1 cellular context compared by ENCODE assay signal in the genomic region with DNA sequence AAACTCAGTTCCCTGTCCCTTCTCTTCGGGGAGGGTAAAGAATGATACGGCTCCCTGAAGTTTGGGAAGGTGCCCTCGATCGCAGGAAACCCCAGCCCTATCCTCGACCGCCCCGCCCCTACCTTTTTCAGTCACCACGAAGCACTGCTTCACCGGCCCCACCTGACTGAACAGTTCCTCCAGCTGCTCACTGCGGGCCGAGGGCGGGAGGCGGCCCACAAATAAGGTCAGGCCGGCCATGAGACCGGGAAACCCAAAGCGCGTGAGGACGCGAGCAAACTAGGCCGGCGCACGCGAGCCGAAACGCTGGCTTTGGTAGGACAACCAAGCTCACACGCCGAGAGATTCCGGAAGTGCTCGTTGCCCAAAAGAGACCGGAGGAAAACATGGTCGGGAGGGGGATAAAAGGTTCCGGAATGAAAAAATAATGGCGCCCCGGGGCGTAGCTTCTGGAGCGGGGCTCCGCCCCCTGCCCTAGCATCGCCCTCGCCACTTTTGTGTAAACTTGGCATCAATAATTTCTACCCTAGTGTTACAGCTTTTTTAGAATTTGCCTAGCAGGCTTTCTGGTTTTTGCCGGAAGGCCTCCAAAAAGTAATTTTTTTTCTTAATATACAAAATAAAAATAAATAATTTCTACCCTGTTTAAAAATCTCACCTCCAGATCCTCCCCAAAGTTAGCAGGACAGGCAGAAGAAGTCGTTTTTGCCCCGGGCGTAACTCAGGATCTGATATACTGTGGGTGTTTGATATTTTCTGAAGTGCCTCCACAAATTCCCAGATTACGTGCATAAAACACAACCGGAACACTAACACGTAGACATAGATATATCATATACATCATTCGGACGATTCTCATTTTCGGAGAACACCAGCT.
A peak's percentile ranks its signal among the peaks of the same experiment; 100 is the strongest.
TF ChIP-seq lines count a peak whose summit lies in the region.

A gene with protein sequence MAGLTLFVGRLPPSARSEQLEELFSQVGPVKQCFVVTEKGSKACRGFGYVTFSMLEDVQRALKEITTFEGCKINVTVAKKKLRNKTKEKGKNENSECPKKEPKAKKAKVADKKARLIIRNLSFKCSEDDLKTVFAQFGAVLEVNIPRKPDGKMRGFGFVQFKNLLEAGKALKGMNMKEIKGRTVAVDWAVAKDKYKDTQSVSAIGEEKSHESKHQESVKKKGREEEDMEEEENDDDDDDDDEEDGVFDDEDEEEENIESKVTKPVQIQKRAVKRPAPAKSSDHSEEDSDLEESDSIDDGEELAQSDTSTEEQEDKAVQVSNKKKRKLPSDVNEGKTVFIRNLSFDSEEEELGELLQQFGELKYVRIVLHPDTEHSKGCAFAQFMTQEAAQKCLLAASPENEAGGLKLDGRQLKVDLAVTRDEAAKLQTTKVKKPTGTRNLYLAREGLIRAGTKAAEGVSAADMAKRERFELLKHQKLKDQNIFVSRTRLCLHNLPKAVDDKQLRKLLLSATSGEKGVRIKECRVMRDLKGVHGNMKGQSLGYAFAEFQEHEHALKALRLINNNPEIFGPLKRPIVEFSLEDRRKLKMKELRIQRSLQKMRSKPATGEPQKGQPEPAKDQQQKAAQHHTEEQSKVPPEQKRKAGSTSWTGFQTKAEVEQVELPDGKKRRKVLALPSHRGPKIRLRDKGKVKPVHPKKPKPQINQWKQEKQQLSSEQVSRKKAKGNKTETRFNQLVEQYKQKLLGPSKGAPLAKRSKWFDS (minus strand): TSS at position 355 of the 877 bp plus-strand sequence. CDS start 115 bp downstream, at position 240.

TF ChIP-seq in K562, 482 proteins besides CTCF, POLR2A, EP300 and RAD21 (continued from another document and continues in another):
- TF ChIP-seq, protein P1, sequence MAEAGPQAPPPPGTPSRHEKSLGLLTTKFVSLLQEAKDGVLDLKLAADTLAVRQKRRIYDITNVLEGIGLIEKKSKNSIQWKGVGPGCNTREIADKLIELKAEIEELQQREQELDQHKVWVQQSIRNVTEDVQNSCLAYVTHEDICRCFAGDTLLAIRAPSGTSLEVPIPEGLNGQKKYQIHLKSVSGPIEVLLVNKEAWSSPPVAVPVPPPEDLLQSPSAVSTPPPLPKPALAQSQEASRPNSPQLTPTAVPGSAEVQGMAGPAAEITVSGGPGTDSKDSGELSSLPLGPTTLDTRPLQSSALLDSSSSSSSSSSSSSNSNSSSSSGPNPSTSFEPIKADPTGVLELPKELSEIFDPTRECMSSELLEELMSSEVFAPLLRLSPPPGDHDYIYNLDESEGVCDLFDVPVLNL (CRISPR knock-in tag; IDR thresholded peaks at IDR 0.05; ENCODE audit: low read depth): peak; percentile 92
- TF ChIP-seq EWSR1 (IDR thresholded peaks at IDR 0.05; ENCODE audit: borderline replicate concordance, low read depth, partially characterized antibody): no peak
- TF ChIP-seq KAT8 (IDR thresholded peaks at IDR 0.05; ENCODE audit: low read depth): no peak
- TF ChIP-seq MTA3 (IDR thresholded peaks at IDR 0.05; ENCODE audit: borderline replicate concordance): peak; percentile 91; the same call in 1 of the 2 replicates
- TF ChIP-seq CBX3 (IDR thresholded peaks at IDR 0.05; ENCODE audit: borderline replicate concordance in 1 of 2, low read length in 2 of 2): peak in 1 of 2 experiments; percentile 98; a peak in 2 of 3 replicates
- TF ChIP-seq CBFB (CRISPR knock-in tag; IDR thresholded peaks at IDR 0.05): no peak
- TF ChIP-seq POLR2G (IDR thresholded peaks at IDR 0.05; ENCODE audit: low read depth, low read length): peak; percentile 99
- TF ChIP-seq, protein P2, sequence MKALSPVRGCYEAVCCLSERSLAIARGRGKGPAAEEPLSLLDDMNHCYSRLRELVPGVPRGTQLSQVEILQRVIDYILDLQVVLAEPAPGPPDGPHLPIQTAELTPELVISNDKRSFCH (CRISPR knock-in tag; IDR thresholded peaks at IDR 0.05): no peak
- TF ChIP-seq, protein P2 (tag; IDR thresholded peaks at IDR 0.05): peak; percentile 86
- TF ChIP-seq RBM39 (optimal IDR thresholded peaks at IDR 0.05; ENCODE audit: low read depth, low read length): peak; percentile 32
- TF ChIP-seq, protein P3, sequence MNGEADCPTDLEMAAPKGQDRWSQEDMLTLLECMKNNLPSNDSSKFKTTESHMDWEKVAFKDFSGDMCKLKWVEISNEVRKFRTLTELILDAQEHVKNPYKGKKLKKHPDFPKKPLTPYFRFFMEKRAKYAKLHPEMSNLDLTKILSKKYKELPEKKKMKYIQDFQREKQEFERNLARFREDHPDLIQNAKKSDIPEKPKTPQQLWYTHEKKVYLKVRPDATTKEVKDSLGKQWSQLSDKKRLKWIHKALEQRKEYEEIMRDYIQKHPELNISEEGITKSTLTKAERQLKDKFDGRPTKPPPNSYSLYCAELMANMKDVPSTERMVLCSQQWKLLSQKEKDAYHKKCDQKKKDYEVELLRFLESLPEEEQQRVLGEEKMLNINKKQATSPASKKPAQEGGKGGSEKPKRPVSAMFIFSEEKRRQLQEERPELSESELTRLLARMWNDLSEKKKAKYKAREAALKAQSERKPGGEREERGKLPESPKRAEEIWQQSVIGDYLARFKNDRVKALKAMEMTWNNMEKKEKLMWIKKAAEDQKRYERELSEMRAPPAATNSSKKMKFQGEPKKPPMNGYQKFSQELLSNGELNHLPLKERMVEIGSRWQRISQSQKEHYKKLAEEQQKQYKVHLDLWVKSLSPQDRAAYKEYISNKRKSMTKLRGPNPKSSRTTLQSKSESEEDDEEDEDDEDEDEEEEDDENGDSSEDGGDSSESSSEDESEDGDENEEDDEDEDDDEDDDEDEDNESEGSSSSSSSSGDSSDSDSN (IDR thresholded peaks at IDR 0.05; ENCODE audit: borderline replicate concordance in 1 of 2, low read depth in 2 of 2, low read length in 2 of 2): peak in 1 of 2 experiments; percentile 93; a peak in 2 of 4 replicates
- 0 out of 2 replicates have a peak, but pooled peaks have one; percentile 24 for TF ChIP-seq ZNF830 (CRISPR knock-in tag; IDR thresholded peaks at IDR 0.05)
- TF ChIP-seq DDX20 (tag; IDR thresholded peaks at IDR 0.05; ENCODE audit: low read depth): no peak
- peak; percentile 100 for TF ChIP-seq PHF8 (IDR thresholded peaks at IDR 0.05; ENCODE audit: borderline replicate concordance, low read length)
- TF ChIP-seq ZKSCAN8 (CRISPR knock-in tag; IDR thresholded peaks at IDR 0.05): no peak
- TF ChIP-seq GABPB1 (CRISPR knock-in tag; IDR thresholded peaks at IDR 0.05): peak; percentile 100
- TF ChIP-seq RBM25 (IDR thresholded peaks at IDR 0.05; ENCODE audit: low read depth, low read length, severe bottlenecking): no peak
- TF ChIP-seq ZNF436 (CRISPR knock-in tag; IDR thresholded peaks at IDR 0.05): peak; percentile 31; the same call in 1 of the 2 replicates
- TF ChIP-seq LEF1 (IDR thresholded peaks at IDR 0.05): peak; percentile 71
- TF ChIP-seq, protein P4, sequence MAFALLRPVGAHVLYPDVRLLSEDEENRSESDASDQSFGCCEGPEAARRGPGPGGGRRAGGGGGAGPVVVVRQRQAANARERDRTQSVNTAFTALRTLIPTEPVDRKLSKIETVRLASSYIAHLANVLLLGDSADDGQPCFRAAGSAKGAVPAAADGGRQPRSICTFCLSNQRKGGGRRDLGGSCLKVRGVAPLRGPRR (CRISPR knock-in tag; IDR thresholded peaks at IDR 0.05): no peak
- TF ChIP-seq TBP (optimal IDR thresholded peaks at IDR 0.05; ENCODE audit: low read depth, low read length): peak; percentile 93
- TF ChIP-seq EHMT2 (IDR thresholded peaks at IDR 0.05): 0 out of 2 replicates have a peak, but pooled peaks have one; percentile 33
- TF ChIP-seq ZNF134 (CRISPR knock-in tag; conservative IDR thresholded peaks at IDR 0.05): 0 out of 2 replicates have a peak, but pooled peaks have one; percentile 12
- TF ChIP-seq, protein P5, sequence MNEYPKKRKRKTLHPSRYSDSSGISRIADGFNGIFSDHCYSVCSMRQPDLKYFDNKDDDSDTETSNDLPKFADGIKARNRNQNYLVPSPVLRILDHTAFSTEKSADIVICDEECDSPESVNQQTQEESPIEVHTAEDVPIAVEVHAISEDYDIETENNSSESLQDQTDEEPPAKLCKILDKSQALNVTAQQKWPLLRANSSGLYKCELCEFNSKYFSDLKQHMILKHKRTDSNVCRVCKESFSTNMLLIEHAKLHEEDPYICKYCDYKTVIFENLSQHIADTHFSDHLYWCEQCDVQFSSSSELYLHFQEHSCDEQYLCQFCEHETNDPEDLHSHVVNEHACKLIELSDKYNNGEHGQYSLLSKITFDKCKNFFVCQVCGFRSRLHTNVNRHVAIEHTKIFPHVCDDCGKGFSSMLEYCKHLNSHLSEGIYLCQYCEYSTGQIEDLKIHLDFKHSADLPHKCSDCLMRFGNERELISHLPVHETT (CRISPR knock-in tag; conservative IDR thresholded peaks at IDR 0.05 in 1 of 2, IDR thresholded peaks at IDR 0.05 in 1 of 2): peak in 1 of 2 experiments; percentile 91; a peak in 2 of 4 replicates
- TF ChIP-seq TAF9B (IDR thresholded peaks at IDR 0.05; ENCODE audit: partially characterized antibody): peak; percentile 98
- TF ChIP-seq PYGO2 (tag; IDR thresholded peaks at IDR 0.05): no peak
- 0 out of 2 replicates have a peak, but pooled peaks have one; percentile 77 for TF ChIP-seq LARP7 (IDR thresholded peaks at IDR 0.05)
- peak; percentile 85; the same call in 1 of the 2 replicates for TF ChIP-seq ZNF224 (CRISPR knock-in tag; IDR thresholded peaks at IDR 0.05)
- 0 out of 2 replicates have a peak, but pooled peaks have one; percentile 59 for TF ChIP-seq SMARCA4 (IDR thresholded peaks at IDR 0.05)
- TF ChIP-seq, protein P6, sequence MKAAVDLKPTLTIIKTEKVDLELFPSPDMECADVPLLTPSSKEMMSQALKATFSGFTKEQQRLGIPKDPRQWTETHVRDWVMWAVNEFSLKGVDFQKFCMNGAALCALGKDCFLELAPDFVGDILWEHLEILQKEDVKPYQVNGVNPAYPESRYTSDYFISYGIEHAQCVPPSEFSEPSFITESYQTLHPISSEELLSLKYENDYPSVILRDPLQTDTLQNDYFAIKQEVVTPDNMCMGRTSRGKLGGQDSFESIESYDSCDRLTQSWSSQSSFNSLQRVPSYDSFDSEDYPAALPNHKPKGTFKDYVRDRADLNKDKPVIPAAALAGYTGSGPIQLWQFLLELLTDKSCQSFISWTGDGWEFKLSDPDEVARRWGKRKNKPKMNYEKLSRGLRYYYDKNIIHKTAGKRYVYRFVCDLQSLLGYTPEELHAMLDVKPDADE (conservative IDR thresholded peaks at IDR 0.05; ENCODE audit: control insufficient read depth, low read depth, low read length): peak; percentile 86
- no peak for TF ChIP-seq PTTG1 (tag; IDR thresholded peaks at IDR 0.05; ENCODE audit: low read depth)
- no peak for TF ChIP-seq ZNF124 (CRISPR knock-in tag; IDR thresholded peaks at IDR 0.05)
- TF ChIP-seq MTF1 (CRISPR knock-in tag; IDR thresholded peaks at IDR 0.05; ENCODE audit: borderline replicate concordance): no peak; the same call in 1 of the 2 replicates
- no peak for TF ChIP-seq TSC22D4 (tag; IDR thresholded peaks at IDR 0.05)
- peak; percentile 71; the same call in 1 of the 2 replicates for TF ChIP-seq HDAC8 (tag; IDR thresholded peaks at IDR 0.05)
- TF ChIP-seq HMG20A (CRISPR knock-in tag; conservative IDR thresholded peaks at IDR 0.05): no peak
- no peak for TF ChIP-seq HNRNPUL1 (IDR thresholded peaks at IDR 0.05; ENCODE audit: low read length)
- TF ChIP-seq ZNF764 (CRISPR knock-in tag; IDR thresholded peaks at IDR 0.05; ENCODE audit: low read depth): no peak
- peak; percentile 96 for TF ChIP-seq L3MBTL2 (IDR thresholded peaks at IDR 0.05)
- TF ChIP-seq, protein P7, sequence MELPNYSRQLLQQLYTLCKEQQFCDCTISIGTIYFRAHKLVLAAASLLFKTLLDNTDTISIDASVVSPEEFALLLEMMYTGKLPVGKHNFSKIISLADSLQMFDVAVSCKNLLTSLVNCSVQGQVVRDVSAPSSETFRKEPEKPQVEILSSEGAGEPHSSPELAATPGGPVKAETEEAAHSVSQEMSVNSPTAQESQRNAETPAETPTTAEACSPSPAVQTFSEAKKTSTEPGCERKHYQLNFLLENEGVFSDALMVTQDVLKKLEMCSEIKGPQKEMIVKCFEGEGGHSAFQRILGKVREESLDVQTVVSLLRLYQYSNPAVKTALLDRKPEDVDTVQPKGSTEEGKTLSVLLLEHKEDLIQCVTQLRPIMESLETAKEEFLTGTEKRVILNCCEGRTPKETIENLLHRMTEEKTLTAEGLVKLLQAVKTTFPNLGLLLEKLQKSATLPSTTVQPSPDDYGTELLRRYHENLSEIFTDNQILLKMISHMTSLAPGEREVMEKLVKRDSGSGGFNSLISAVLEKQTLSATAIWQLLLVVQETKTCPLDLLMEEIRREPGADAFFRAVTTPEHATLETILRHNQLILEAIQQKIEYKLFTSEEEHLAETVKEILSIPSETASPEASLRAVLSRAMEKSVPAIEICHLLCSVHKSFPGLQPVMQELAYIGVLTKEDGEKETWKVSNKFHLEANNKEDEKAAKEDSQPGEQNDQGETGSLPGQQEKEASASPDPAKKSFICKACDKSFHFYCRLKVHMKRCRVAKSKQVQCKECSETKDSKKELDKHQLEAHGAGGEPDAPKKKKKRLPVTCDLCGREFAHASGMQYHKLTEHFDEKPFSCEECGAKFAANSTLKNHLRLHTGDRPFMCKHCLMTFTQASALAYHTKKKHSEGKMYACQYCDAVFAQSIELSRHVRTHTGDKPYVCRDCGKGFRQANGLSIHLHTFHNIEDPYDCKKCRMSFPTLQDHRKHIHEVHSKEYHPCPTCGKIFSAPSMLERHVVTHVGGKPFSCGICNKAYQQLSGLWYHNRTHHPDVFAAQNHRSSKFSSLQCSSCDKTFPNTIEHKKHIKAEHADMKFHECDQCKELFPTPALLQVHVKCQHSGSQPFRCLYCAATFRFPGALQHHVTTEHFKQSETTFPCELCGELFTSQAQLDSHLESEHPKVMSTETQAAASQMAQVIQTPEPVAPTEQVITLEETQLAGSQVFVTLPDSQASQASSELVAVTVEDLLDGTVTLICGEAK (IDR thresholded peaks at IDR 0.05): peak; percentile 100
- TF ChIP-seq, protein P7 (CRISPR knock-in tag; IDR thresholded peaks at IDR 0.05): no peak
